ENCODE assay signal across 31 cellular contexts in the genomic region with DNA sequence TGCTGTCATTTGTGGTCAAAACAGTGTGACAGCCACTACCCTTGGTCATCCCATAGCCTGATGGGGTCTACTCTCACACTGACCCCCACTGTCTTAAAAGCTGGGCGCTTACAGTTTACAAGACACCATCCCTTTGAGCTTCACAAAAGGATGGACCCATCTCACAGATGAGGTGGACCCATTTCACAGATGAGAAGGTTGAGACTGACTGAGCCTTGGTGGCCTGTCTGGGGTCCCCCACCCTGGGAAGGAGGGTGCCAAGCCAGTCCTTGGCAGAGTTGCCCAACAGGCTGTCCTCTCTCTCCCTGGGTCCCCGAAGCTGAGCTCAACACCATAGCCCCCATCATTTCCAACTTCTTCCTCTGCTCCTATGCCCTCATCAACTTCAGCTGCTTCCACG. TPM values are rescaled to one million over a fixed set of nuclear protein-coding genes. Genes with fewer than 3 reads are reported as not detected.
"Had no signal": no experiment of that assay in that cellular context is flagged by ENCODE, and none has a peak within 500 bp of the region (broad histone marks: within the 10 kb centered on the region; RNA-seq: fewer than 3 reads in every experiment).

No MANE protein-coding gene starts in this region.

- H3K4me1 Mint-ChIP-seq: stimulated activated effector memory CD8-positive, alpha-beta T cell treated with anti-CD3 and anti-CD28 coated beads, Interleukin-12 subunit alpha, Interleukin-12 subunit beta, amount 100 ng/mL, for 72 hours; stimulated activated naive CD8-positive, alpha-beta T cell treated with anti-CD3 and anti-CD28 coated beads, Interleukin-15, amount 100 ng/mL, for 72 hours had no signal

- H3K36me3 ChIP-seq: stomach, suprapubic skin, thoracic aorta, thyroid gland, tibial artery, tibial nerve, transverse colon, upper lobe of left lung, upper lobe of right lung, uterus, vagina had no signal

- H3K9me3 Mint-ChIP-seq: stimulated activated effector memory CD8-positive, alpha-beta T cell treated with anti-CD3 and anti-CD28 coated beads, Interleukin-12 subunit alpha, Interleukin-12 subunit beta, amount 100 ng/mL, for 72 hours; stimulated activated memory B cell treated with anti-CD40 and anti-IgM and Interleukin-4, amounts not matched to agents 10 μg/mL and 1 μg/mL and 100 μg/mL, for 72 hours; stimulated activated naive CD8-positive, alpha-beta T cell treated with anti-CD3 and anti-CD28 coated beads, Interleukin-15, amount 100 ng/mL, for 72 hours; stimulated activated naive CD8-positive, alpha-beta T cell treated with anti-CD3 and anti-CD28 coated beads, Interleukin-15, Interleukin-2, amounts not matched to agents 100 ng/mL and 50 ng/mL, for 24 hours; type B pancreatic cell had no signal

- H3K27ac Mint-ChIP-seq: stimulated activated effector memory CD8-positive, alpha-beta T cell treated with anti-CD3 and anti-CD28 coated beads, Interleukin-12 subunit alpha, Interleukin-12 subunit beta, amount 100 ng/mL, for 72 hours; stimulated activated naive CD8-positive, alpha-beta T cell treated with anti-CD3 and anti-CD28 coated beads, Interleukin-15, Interleukin-2, amounts not matched to agents 100 ng/mL and 50 ng/mL, for 24 hours; type B pancreatic cell had no signal

- H3K4me1 ChIP-seq: stomach, suprapubic skin, testis, thyroid gland, tibial artery, tibial nerve, transverse colon, upper lobe of left lung, upper lobe of right lung, uterus, vagina had no signal

- H3K27ac ChIP-seq: stomach, suprapubic skin, testis, thoracic aorta, thyroid gland, tibial artery, tibial nerve, transverse colon, upper lobe of left lung, upper lobe of right lung, uterus, vagina had no signal

- H3K9me3 ChIP-seq: stomach, suprapubic skin, testis, thoracic aorta, thyroid gland, tibial artery, tibial nerve, transverse colon, upper lobe of left lung, upper lobe of right lung, uterus, vagina had no signal

- H3K27me3 Mint-ChIP-seq: stimulated activated memory B cell treated with anti-CD40 and anti-IgM and Interleukin-4, amounts not matched to agents 10 μg/mL and 1 μg/mL and 100 μg/mL, for 72 hours; stimulated activated naive CD8-positive, alpha-beta T cell treated with anti-CD3 and anti-CD28 coated beads, Interleukin-15, amount 100 ng/mL, for 72 hours; stimulated activated naive CD8-positive, alpha-beta T cell treated with anti-CD3 and anti-CD28 coated beads, Interleukin-15, Interleukin-2, amounts not matched to agents 100 ng/mL and 50 ng/mL, for 24 hours; type B pancreatic cell had no signal

- DNase-seq: stimulated activated CD4-positive, alpha-beta T cell treated with anti-CD3 and anti-CD28 coated beads, Interleukin-2, amount 100 ng/mL, for 48 hours; stimulated activated CD4-positive, alpha-beta T cell treated with anti-CD3 and anti-CD28 coated beads, Interleukin-4, amount 100 ng/mL, for 1 hour; stimulated activated CD4-positive, alpha-beta T cell treated with anti-CD3 and anti-CD28 coated beads, Interleukin-4, amount 100 ng/mL, for 24 hours; stimulated activated CD4-positive, alpha-beta T cell treated with anti-CD3 and anti-CD28 coated beads, Interleukin-4, amount 100 ng/mL, for 4 hours; stimulated activated CD8-positive, alpha-beta memory T cell treated with anti-CD3 and anti-CD28 coated beads, Interleukin-4, amount 100 ng/mL, for 48 hours; stimulated activated naive CD4-positive, alpha-beta T cell; stimulated activated naive CD4-positive, alpha-beta T cell treated with Interleukin-2 at 50 U/mL for 16 hours; stimulated activated naive CD8-positive, alpha-beta T cell treated with anti-CD3 and anti-CD28 coated beads, Interleukin-15, amount 100 ng/mL, for 72 hours; stimulated activated naive CD8-positive, alpha-beta T cell treated with anti-CD3 and anti-CD28 coated beads, Interleukin-15, Interleukin-2, amounts not matched to agents 100 U/mL and 50 U/mL, for 24 hours; stomach; substantia nigra; testis; thyroid gland; tibial artery; transverse colon; trophoblast cell; upper lobe of left lung; upper lobe of right lung; uterus had no signal

- H3K4me3 Mint-ChIP-seq: stimulated activated effector memory CD8-positive, alpha-beta T cell treated with anti-CD3 and anti-CD28 coated beads, Interleukin-12 subunit alpha, Interleukin-12 subunit beta, amount 100 ng/mL, for 72 hours; stimulated activated memory B cell treated with anti-CD40 and anti-IgM and Interleukin-4, amounts not matched to agents 10 μg/mL and 1 μg/mL and 100 μg/mL, for 72 hours; stimulated activated naive CD8-positive, alpha-beta T cell treated with anti-CD3 and anti-CD28 coated beads, Interleukin-15, amount 100 ng/mL, for 72 hours; stimulated activated naive CD8-positive, alpha-beta T cell treated with anti-CD3 and anti-CD28 coated beads, Interleukin-15, Interleukin-2, amounts not matched to agents 100 ng/mL and 50 ng/mL, for 24 hours; type B pancreatic cell had no signal

- H3K36me3 Mint-ChIP-seq: stimulated activated effector memory CD8-positive, alpha-beta T cell treated with anti-CD3 and anti-CD28 coated beads, Interleukin-12 subunit alpha, Interleukin-12 subunit beta, amount 100 ng/mL, for 72 hours; stimulated activated memory B cell treated with anti-CD40 and anti-IgM and Interleukin-4, amounts not matched to agents 10 μg/mL and 1 μg/mL and 100 μg/mL, for 72 hours; type B pancreatic cell had no signal

- H3K4me3 ChIP-seq: stomach, suprapubic skin, testis, thoracic aorta, thyroid gland, tibial artery, tibial nerve, transverse colon, upper lobe of left lung, upper lobe of right lung, uterus, vagina had no signal

- ATAC-seq: stimulated activated effector memory CD8-positive, alpha-beta T cell treated with anti-CD3 and anti-CD28 coated beads, Interleukin-12 subunit alpha, Interleukin-12 subunit beta, amount 100 ng/mL, for 72 hours; stimulated activated memory B cell treated with anti-CD40 and anti-IgM and Interleukin-4, amounts not matched to agents 10 μg/mL and 1 μg/mL and 100 μg/mL, for 72 hours; stimulated activated naive CD8-positive, alpha-beta T cell treated with anti-CD3 and anti-CD28 coated beads, Interleukin-15, amount 100 ng/mL, for 72 hours; stimulated activated naive CD8-positive, alpha-beta T cell treated with anti-CD3 and anti-CD28 coated beads, Interleukin-15, Interleukin-2, amounts not matched to agents 100 U/mL and 50 U/mL, for 24 hours; upper lobe of right lung had no signal

- H3K27me3 ChIP-seq: stomach, suprapubic skin, testis, thyroid gland, tibial artery, tibial nerve, transverse colon, upper lobe of left lung, upper lobe of right lung, uterus, vagina had no signal

- FAIRE-seq: urothelium cell line had no signal

RNA-seq across cellular contexts. Expression of a gene that starts 17.1 kb away (rescaled TPM):
- total RNA-seq: stomach, subcutaneous adipose tissue, temporal lobe, thoracic aorta, thyroid gland, tibial nerve, transverse colon, upper lobe of right lung, ureter, vagina had no signal
